ENCODE assay signal across 8 cellular contexts in genomic region chr6:153117986-153118886, GRCh38. TPM values are rescaled to one million over a fixed set of nuclear protein-coding genes. Genes with fewer than 3 reads are reported as not detected.
DNase-seq lines count a peak whose midpoint lies in the region; ATAC-seq, FAIRE-seq and TF ChIP-seq lines count a peak whose summit lies in the region.

No MANE protein-coding gene starts in this region.

- peak; percentile 97 for ATAC-seq in GM19372 (IDR thresholded peaks at IDR 0.05; ENCODE audit: low read depth, unreplicated experiment)
- ATAC-seq in HG03135 (IDR thresholded peaks at IDR 0.05; ENCODE audit: unreplicated experiment) = peak; percentile 100

- H3K27ac Mint-ChIP-seq in astrocyte (ENCODE audit: unreplicated experiment) = peak overlapping the region; percentile 28

- H3K9me2 ChIP-seq in hepatocyte (replicated peaks; ENCODE audit: insufficient read depth) = no peaks in the 10 kb centered on the region

- no peak overlapping the region for H3K4me3 Mint-ChIP-seq in astrocyte (ENCODE audit: unreplicated experiment)

- no peaks in the 10 kb centered on the region for H3K36me3 ChIP-seq in astrocyte (ENCODE audit: insufficient read depth, low read length)
- H3K36me3 ChIP-seq in hepatocyte (replicated peaks; ENCODE audit: insufficient read depth, low read depth) = no peaks in the 10 kb centered on the region

- peaks cover 5% of the 10 kb centered on the region for H3K9me3 Mint-ChIP-seq in astrocyte (ENCODE audit: unreplicated experiment)

- WGBS in hepatocyte (ENCODE audit: low lambda C conversion rate, missing lambda C conversion rate) = 76% methylated on average over 3 of the region's 3 CpGs

- CTCF ChIA-PET in AG04449 (lab: Yijun Ruan, JAX) = interaction anchor here (0.9 to 3.3 kb wide), 4 partner anchors 8 to 94 kb away, joined by 3 to 16 read pairs (median 3); no protein-coding TSS in a partner anchor

- no peak overlapping the region for H2AFZ ChIP-seq in astrocyte (ENCODE audit: low read depth, low read length)
- no peak overlapping the region for H2AFZ ChIP-seq in hepatocyte

- H3K4me2 ChIP-seq in astrocyte (ENCODE audit: low read length) (peak overlapping the region; percentile 2), hepatocyte (no peak overlapping the region)

- no peaks in the 10 kb centered on the region for H4K20me1 ChIP-seq in astrocyte (ENCODE audit: insufficient read depth, low read length)
- no peaks in the 10 kb centered on the region for H4K20me1 ChIP-seq in hepatocyte (ENCODE audit: insufficient read depth, poor library complexity, severe bottlenecking)

- no peak overlapping the region for H3K9ac ChIP-seq in astrocyte (ENCODE audit: low read length)

- TF ChIP-seq CTCF in AG04449 (IDR thresholded peaks at IDR 0.05; ENCODE audit: insufficient read depth, low read length, missing control alignments) (no peak), astrocyte (IDR thresholded peaks at IDR 0.05; ENCODE audit: insufficient read depth, low read depth, low read length) (no peak), hepatocyte (IDR thresholded peaks at IDR 0.05; ENCODE audit: poor library complexity) (no peak)

- H3K27me3 ChIP-seq in astrocyte (ENCODE audit: insufficient read depth, low read length) = no peaks in the 10 kb centered on the region
- peaks cover under 1% of the 10 kb centered on the region for H3K27me3 ChIP-seq in hepatocyte

- peaks cover 2% of the 10 kb centered on the region for H3K36me3 Mint-ChIP-seq in astrocyte (ENCODE audit: low read depth, unreplicated experiment)

- no peak for FAIRE-seq in astrocyte (lab: Jason Lieb, UNC)

- DNase-seq in AG04449 (ENCODE audit: low read depth, low spot score) (peak; percentile 31), astrocyte (ENCODE audit: low read depth) (peak; percentile 77), pons (ENCODE audit: low spot score) (no peak), NCI-H1092 (lab: John Stamatoyannopoulos, UW) (no peak), hepatocyte (ENCODE audit: low spot score) (no peak), iPS-NIHi7 (ENCODE audit: extremely low spot score) (no peak)

- H3K27ac ChIP-seq in astrocyte (ENCODE audit: low read depth, low read length) = peak overlapping the region; percentile 11
- no peak overlapping the region for H3K27ac ChIP-seq in hepatocyte

- H3K4me1 Mint-ChIP-seq in astrocyte (ENCODE audit: low read depth, unreplicated experiment) = peaks cover 7% of the 10 kb centered on the region

- H3K27me3 Mint-ChIP-seq in astrocyte (ENCODE audit: low read depth, unreplicated experiment) = no peaks in the 10 kb centered on the region

- H3K4me1 ChIP-seq in astrocyte (ENCODE audit: insufficient read depth, low read length) (peaks cover 6% of the 10 kb centered on the region), hepatocyte (ENCODE audit: insufficient read depth) (no peaks in the 10 kb centered on the region)

- no peak overlapping the region for H3K4me3 ChIP-seq in AG04449 (ENCODE audit: low read depth, low read length)
- no peak overlapping the region for H3K4me3 ChIP-seq in astrocyte (ENCODE audit: insufficient read depth, low read depth, low read length)
- no peak overlapping the region for H3K4me3 ChIP-seq in hepatocyte

- H3K9me3 ChIP-seq in astrocyte (ENCODE audit: insufficient read depth, low read depth, low read length) = no peaks in the 10 kb centered on the region
- H3K9me3 ChIP-seq in hepatocyte (ENCODE audit: low read depth) = no peaks in the 10 kb centered on the region

- POLR2A ChIA-PET in AG04449 (lab: Yijun Ruan, JAX) = no interaction called here

- H3K79me2 ChIP-seq in astrocyte (ENCODE audit: insufficient read depth, low read length) (no peaks in the 10 kb centered on the region), hepatocyte (no peaks in the 10 kb centered on the region)

RNA-seq across cellular contexts. Expression of gene RGS17, which starts 12.8 kb away (rescaled TPM):
- total RNA-seq in astrocyte (3.4 and 3.7 TPM in 2 replicates), hepatocyte (0.24 and 0.97 TPM in 2 replicates)
- 0.27 and 0.52 TPM in 2 replicates for polyA plus RNA-seq in hepatocyte

Comparison
In these comparisons a context has a peak if more than half of its experiments do, and no peak if none do; other contexts are left out.
1. DNase-seq: peak in AG04449 (single experiment) and astrocyte (single experiment); none in pons (single experiment), NCI-H1092 (single experiment), hepatocyte (single experiment) and iPS-NIHi7 (single experiment).